Comparison of ENCODE assay signal across 12 cellular contexts in genomic region chr13:77544365-77544764, GRCh38. TPM values are rescaled to one million over a fixed set of nuclear protein-coding genes. Genes with fewer than 3 reads are reported as not detected.
A peak's percentile ranks its signal among the peaks of the same experiment; 100 is the strongest.
DNase-seq lines count a peak whose midpoint lies in the region; ATAC-seq, FAIRE-seq and TF ChIP-seq lines count a peak whose summit lies in the region.
"Had no signal": no experiment of that assay in that cellular context is flagged by ENCODE, and none has a peak within 500 bp of the region (broad histone marks: within the 10 kb centered on the region; RNA-seq: fewer than 3 reads in every experiment).

No MANE protein-coding gene starts in this region.

- H3K4me3 ChIP-seq in A673 (ENCODE audit: low read depth, low read length, poor library complexity, severe bottlenecking), result no peak overlapping the region
- no peak overlapping the region for H3K4me3 ChIP-seq in endothelial cell of umbilical vein (replicated peaks in 1 of 3; ENCODE audit: insufficient read depth in 1 of 3, low read depth in 1 of 3, low read length in 3 of 3)
- H3K4me3 ChIP-seq: mucosa of descending colon had no signal

- no peak for TF ChIP-seq POLR2A in endothelial cell of umbilical vein (IDR thresholded peaks at IDR 0.05; ENCODE audit: low read depth, low read length)

- no peaks in the 10 kb centered on the region for H3K36me3 Mint-ChIP-seq in mesothelial cell of epicardium
- H3K36me3 Mint-ChIP-seq in chondrocyte (ENCODE audit: low read depth), result no peaks in the 10 kb centered on the region
- H3K36me3 Mint-ChIP-seq: activated CD8-positive, alpha-beta memory T cell treated with anti-CD3 and anti-CD28 coated beads, Interleukin-2, amount 10 ng/mL, durations not matched to agents 7 days and 5 days had no signal

- peak overlapping the region; percentile 62 for H3K4me2 ChIP-seq in endothelial cell of umbilical vein (ENCODE audit: insufficient read depth, low read length)

- H3K27me3 ChIP-seq in A673 (replicated peaks; ENCODE audit: insufficient read depth, low read depth, low read length, poor library complexity) (no peaks in the 10 kb centered on the region), endothelial cell of umbilical vein (ENCODE audit: control insufficient read depth in 2 of 2, insufficient read depth in 2 of 2, low read length in 2 of 2) (peaks cover 0 to 2% of the 10 kb centered on the region in 2 experiments)

- CTCF ChIA-PET in A673 (lab: Charles Lee) (no interaction called here), endothelial cell of umbilical vein (lab: Charles Lee) (interaction anchor here (0.9 to 3.6 kb wide), 8 partner anchors 15 to 66 kb away, joined by 3 to 21 read pairs (median 4); no protein-coding TSS in a partner anchor)

- no peak overlapping the region for H3K9ac ChIP-seq in endothelial cell of umbilical vein (replicated peaks; ENCODE audit: extremely low read depth, insufficient read depth, low read length)

- H3K4me1 Mint-ChIP-seq in mesothelial cell of epicardium (peaks cover 41% of the 10 kb centered on the region), chondrocyte (ENCODE audit: low read depth) (peaks cover 7% of the 10 kb centered on the region)
- H3K4me1 Mint-ChIP-seq: activated CD8-positive, alpha-beta memory T cell treated with anti-CD3 and anti-CD28 coated beads, Interleukin-2, amount 10 ng/mL, durations not matched to agents 7 days and 5 days had no signal

- dilution Hi-C loops in endothelial cell of umbilical vein (cut with MboI; ENCODE audit: extremely low pct_ligation_motif_present, low sequenced_read_pairs), result no loop called here

- H3K4me1 ChIP-seq in A673 (ENCODE audit: insufficient read depth, low read length, poor library complexity, severe bottlenecking), result peaks cover 16% of the 10 kb centered on the region
- H3K4me1 ChIP-seq in endothelial cell of umbilical vein (ENCODE audit: control insufficient read depth, extremely low read depth, insufficient read depth, low read length), result peaks cover 8% of the 10 kb centered on the region

- peak overlapping the region; percentile 11 for H3K27ac ChIP-seq in A673 (ENCODE audit: low read depth, low read length, poor library complexity, severe bottlenecking)
- H3K27ac ChIP-seq in endothelial cell of umbilical vein (ENCODE audit: insufficient read depth, low read depth, low read length), result no peak overlapping the region

- no peaks in the 10 kb centered on the region for H3K27me3 Mint-ChIP-seq in mesothelial cell of epicardium (ENCODE audit: low read depth)
- H3K27me3 Mint-ChIP-seq in chondrocyte (ENCODE audit: low read depth), result peaks cover 18% of the 10 kb centered on the region

- BruUV-seq in A673 (replicated peaks; lab: Mats Ljungman, UMichigan) (no TSS peak), endothelial cell of umbilical vein (replicated peaks; lab: Mats Ljungman, UMichigan) (no TSS peak)

- no peak overlapping the region for H3K4me3 Mint-ChIP-seq in mesothelial cell of epicardium
- no peak overlapping the region for H3K4me3 Mint-ChIP-seq in chondrocyte (ENCODE audit: unreplicated experiment)
- H3K4me3 Mint-ChIP-seq: activated CD8-positive, alpha-beta memory T cell treated with anti-CD3 and anti-CD28 coated beads, Interleukin-2, amount 10 ng/mL, durations not matched to agents 7 days and 5 days had no signal

- intact Hi-C loops in A673 (cut with micrococcal nuclease; ENCODE audit: unreplicated experiment), result no loop called here
- intact Hi-C loops in endothelial cell of umbilical vein (cut with micrococcal nuclease), result loop anchor here (1.0 to 2.0 kb wide), 2 partner anchors 21 to 22 kb away; no protein-coding TSS in a partner anchor

- H3K9me1 ChIP-seq in endothelial cell of umbilical vein (replicated peaks; ENCODE audit: control insufficient read depth, extremely low read depth, insufficient read depth, low read length), result no peaks in the 10 kb centered on the region

- H3K9me3 Mint-ChIP-seq in mesothelial cell of epicardium (no peaks in the 10 kb centered on the region), chondrocyte (ENCODE audit: low read depth) (no peaks in the 10 kb centered on the region)

- TF ChIP-seq CTCF in A673 (conservative IDR thresholded peaks at IDR 0.05; ENCODE audit: low read depth, low read length) (no peak), endothelial cell of umbilical vein (IDR thresholded peaks at IDR 0.05; ENCODE audit: extremely low read depth in 1 of 2, insufficient read depth in 1 of 2, low read depth in 1 of 2, low read length in 2 of 2) (no peak), mesothelial cell of epicardium (IDR thresholded peaks at IDR 0.05; ENCODE audit: unreplicated experiment) (no peak), chondrocyte (IDR thresholded peaks at IDR 0.05) (no peak)

- H3K36me3 ChIP-seq in A673 (ENCODE audit: insufficient read depth, low read length, poor library complexity, severe bottlenecking) (no peaks in the 10 kb centered on the region), endothelial cell of umbilical vein (ENCODE audit: control insufficient read depth in 2 of 2, extremely low read depth in 1 of 2, insufficient read depth in 2 of 2, low read length in 2 of 2) (no peaks in the 10 kb centered on the region)

- peak overlapping the region; percentile 73 for H3K27ac Mint-ChIP-seq in mesothelial cell of epicardium
- H3K27ac Mint-ChIP-seq in chondrocyte (ENCODE audit: unreplicated experiment), result no peak overlapping the region
- H3K27ac Mint-ChIP-seq: activated CD8-positive, alpha-beta memory T cell treated with anti-CD3 and anti-CD28 coated beads, Interleukin-2, amount 10 ng/mL, durations not matched to agents 7 days and 5 days had no signal

- H3K79me2 ChIP-seq in endothelial cell of umbilical vein (ENCODE audit: control insufficient read depth, insufficient read depth, low read length), result no peaks in the 10 kb centered on the region

- no peak for FAIRE-seq in endothelial cell of umbilical vein (lab: Jason Lieb, UNC)

- no peak overlapping the region for H2AFZ ChIP-seq in endothelial cell of umbilical vein (ENCODE audit: low read depth, low read length)

- DNase-seq in A673 (ENCODE audit: low spot score) (peak; percentile 90), NCI-H1694 (lab: John Stamatoyannopoulos, UW) (peak; percentile 4), endothelial cell of umbilical vein (ENCODE audit: low read depth, low spot score) (peak; percentile 71), mesothelial cell of epicardium (ENCODE audit: low spot score in 2 of 2, unreplicated experiment in 2 of 2) (peak; percentile 27 to 56), chondrocyte (ENCODE audit: low spot score) (no peak), NCI-H2081 treated with DMSO at 0.1 percent for 48 hours (lab: John Stamatoyannopoulos, UW) (no peak)
- DNase-seq: activated CD8-positive, alpha-beta memory T cell treated with anti-CD3 and anti-CD28 coated beads, Interleukin-2, amount 10 ng/mL, durations not matched to agents 7 days and 5 days had no signal

- no peaks in the 10 kb centered on the region for H3K9me3 ChIP-seq in A673 (ENCODE audit: low read depth, low read length, poor library complexity, severe bottlenecking)
- no peaks in the 10 kb centered on the region for H3K9me3 ChIP-seq in endothelial cell of umbilical vein (replicated peaks; ENCODE audit: control insufficient read depth, insufficient read depth, low read length)
- H3K9me3 ChIP-seq: mucosa of descending colon had no signal

- ATAC-seq in GM18502 (IDR thresholded peaks at IDR 0.05; ENCODE audit: poor library complexity, unreplicated experiment) (no peak), GM18519 (IDR thresholded peaks at IDR 0.05; ENCODE audit: low FRiP score, unreplicated experiment) (no peak)
- ATAC-seq: activated CD8-positive, alpha-beta memory T cell treated with anti-CD3 and anti-CD28 coated beads, Interleukin-2, amount 10 ng/mL, durations not matched to agents 7 days and 5 days; mucosa of descending colon had no signal

- POLR2A ChIA-PET in A673 (lab: Charles Lee; ENCODE audit: low non-redundant PET) (no interaction called here), endothelial cell of umbilical vein (lab: Charles Lee) (interaction anchor here (0.6 to 0.8 kb wide), 2 partner anchors 52 to 219 kb away, joined by 3 read pairs; no protein-coding TSS in a partner anchor)

- no peaks in the 10 kb centered on the region for H4K20me1 ChIP-seq in endothelial cell of umbilical vein (replicated peaks; ENCODE audit: control insufficient read depth, extremely low read depth, insufficient read depth, low read length)

TF ChIP-seq in endothelial cell of umbilical vein, 7 proteins besides CTCF, POLR2A, EP300 and RAD21:
- TF ChIP-seq EZH2 (IDR thresholded peaks at IDR 0.05; ENCODE audit: borderline replicate concordance, low read depth, low read length, severe bottlenecking) (no peak), FOS (IDR thresholded peaks at IDR 0.05; ENCODE audit: borderline replicate concordance, insufficient read depth, low read length) (no peak), POLR2AphosphoS5 (IDR thresholded peaks at IDR 0.05; ENCODE audit: insufficient read depth, low read depth, low read length) (no peak), JUN (IDR thresholded peaks at IDR 0.05; ENCODE audit: borderline replicate concordance, insufficient read depth, insufficient read length, low read depth) (no peak), MAX (IDR thresholded peaks at IDR 0.05; ENCODE audit: insufficient read depth, insufficient read length) (no peak), MYC (IDR thresholded peaks at IDR 0.05; ENCODE audit: low read depth, low read length) (no peak)
TF ChIP-seq in endothelial cell of umbilical vein: peak in this region for 0.

RNA-seq across cellular contexts. Expression of gene SCEL, which starts 8.9 kb away (rescaled TPM):
- 0.15 TPM in 1 of 2 replicates, not detected in the other for total RNA-seq in A673 (2021)
- not detected in 2 replicates for total RNA-seq in endothelial cell of umbilical vein
- not detected in 2 replicates for polyA plus RNA-seq in endothelial cell of umbilical vein
- polyA plus RNA-seq in endothelial cell of umbilical vein (2011; cell fraction: cytosol; rRNA removed), result not detected in 2 replicates
- polyA plus RNA-seq in endothelial cell of umbilical vein (2011; cell fraction: nucleus; rRNA removed), result not detected in 2 replicates
- not detected in 2 replicates for polyA plus RNA-seq in endothelial cell of umbilical vein (2012)
- polyA minus RNA-seq in endothelial cell of umbilical vein, result not detected in 2 replicates
- not detected for polyA minus RNA-seq in endothelial cell of umbilical vein (2011; cell fraction: cytosol; rRNA and poly(A)+ RNA removed)
- polyA minus RNA-seq in endothelial cell of umbilical vein (2011; cell fraction: nucleus; rRNA and poly(A)+ RNA removed), result not detected in 2 replicates
- 0.13 TPM in 1 of 3 replicates, not detected in the others for total RNA-seq in mesothelial cell of epicardium
- total RNA-seq in chondrocyte, result not detected in 3 replicates
- total RNA-seq: activated CD8-positive, alpha-beta memory T cell treated with anti-CD3 and anti-CD28 coated beads, Interleukin-2, amount 10 ng/mL, durations not matched to agents 7 days and 5 days; dermis microvascular lymphatic vessel endothelial cell; M059J had no signal

Comparison
In these comparisons a context has a peak if more than half of its experiments do, and no peak if none do; other contexts are left out.
1. DNase-seq: peak in A673 (single experiment), NCI-H1694 (single experiment), endothelial cell of umbilical vein (single experiment) and mesothelial cell of epicardium (2 of 2); none in chondrocyte (single experiment) and NCI-H2081 treated with DMSO at 0.1 percent for 48 hours (single experiment).